1 cellular context compared by ENCODE assay signal in the genomic region with DNA sequence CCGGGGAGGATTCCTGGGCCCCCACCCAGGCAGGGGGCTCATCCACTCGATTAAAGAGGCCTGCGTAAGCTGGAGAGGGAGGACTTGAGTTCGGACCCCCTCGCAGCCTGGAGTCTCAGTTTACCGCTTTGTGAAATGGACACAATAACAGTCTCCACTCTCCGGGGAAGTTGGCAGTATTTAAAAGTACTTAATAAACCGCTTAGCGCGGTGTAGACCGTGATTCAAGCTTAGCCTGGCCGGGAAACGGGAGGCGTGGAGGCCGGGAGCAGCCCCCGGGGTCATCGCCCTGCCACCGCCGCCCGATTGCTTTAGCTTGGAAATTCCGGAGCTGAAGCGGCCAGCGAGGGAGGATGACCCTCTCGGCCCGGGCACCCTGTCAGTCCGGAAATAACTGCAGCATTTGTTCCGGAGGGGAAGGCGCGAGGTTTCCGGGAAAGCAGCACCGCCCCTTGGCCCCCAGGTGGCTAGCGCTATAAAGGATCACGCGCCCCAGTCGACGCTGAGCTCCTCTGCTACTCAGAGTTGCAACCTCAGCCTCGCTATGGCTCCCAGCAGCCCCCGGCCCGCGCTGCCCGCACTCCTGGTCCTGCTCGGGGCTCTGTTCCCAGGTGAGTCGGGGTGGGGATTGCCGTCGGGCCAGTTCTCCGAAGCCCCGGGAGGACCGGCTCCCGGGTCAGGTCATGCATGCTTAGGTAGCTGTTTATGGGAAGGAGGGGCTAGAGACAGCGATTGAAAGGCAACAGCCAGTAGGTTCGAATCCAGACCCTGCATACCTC.
A peak's percentile ranks its signal among the peaks of the same experiment; 100 is the strongest.
TF ChIP-seq lines count a peak whose summit lies in the region.

A gene with protein sequence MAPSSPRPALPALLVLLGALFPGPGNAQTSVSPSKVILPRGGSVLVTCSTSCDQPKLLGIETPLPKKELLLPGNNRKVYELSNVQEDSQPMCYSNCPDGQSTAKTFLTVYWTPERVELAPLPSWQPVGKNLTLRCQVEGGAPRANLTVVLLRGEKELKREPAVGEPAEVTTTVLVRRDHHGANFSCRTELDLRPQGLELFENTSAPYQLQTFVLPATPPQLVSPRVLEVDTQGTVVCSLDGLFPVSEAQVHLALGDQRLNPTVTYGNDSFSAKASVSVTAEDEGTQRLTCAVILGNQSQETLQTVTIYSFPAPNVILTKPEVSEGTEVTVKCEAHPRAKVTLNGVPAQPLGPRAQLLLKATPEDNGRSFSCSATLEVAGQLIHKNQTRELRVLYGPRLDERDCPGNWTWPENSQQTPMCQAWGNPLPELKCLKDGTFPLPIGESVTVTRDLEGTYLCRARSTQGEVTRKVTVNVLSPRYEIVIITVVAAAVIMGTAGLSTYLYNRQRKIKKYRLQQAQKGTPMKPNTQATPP (plus strand): TSS at position 505 of the 779 bp plus-strand sequence. CDS start 40 bp downstream, at position 545.

TF ChIP-seq in GM12878, 131 proteins besides CTCF, POLR2A, EP300 and RAD21 (continued from another document and continues in another):
- TF ChIP-seq, protein P1, sequence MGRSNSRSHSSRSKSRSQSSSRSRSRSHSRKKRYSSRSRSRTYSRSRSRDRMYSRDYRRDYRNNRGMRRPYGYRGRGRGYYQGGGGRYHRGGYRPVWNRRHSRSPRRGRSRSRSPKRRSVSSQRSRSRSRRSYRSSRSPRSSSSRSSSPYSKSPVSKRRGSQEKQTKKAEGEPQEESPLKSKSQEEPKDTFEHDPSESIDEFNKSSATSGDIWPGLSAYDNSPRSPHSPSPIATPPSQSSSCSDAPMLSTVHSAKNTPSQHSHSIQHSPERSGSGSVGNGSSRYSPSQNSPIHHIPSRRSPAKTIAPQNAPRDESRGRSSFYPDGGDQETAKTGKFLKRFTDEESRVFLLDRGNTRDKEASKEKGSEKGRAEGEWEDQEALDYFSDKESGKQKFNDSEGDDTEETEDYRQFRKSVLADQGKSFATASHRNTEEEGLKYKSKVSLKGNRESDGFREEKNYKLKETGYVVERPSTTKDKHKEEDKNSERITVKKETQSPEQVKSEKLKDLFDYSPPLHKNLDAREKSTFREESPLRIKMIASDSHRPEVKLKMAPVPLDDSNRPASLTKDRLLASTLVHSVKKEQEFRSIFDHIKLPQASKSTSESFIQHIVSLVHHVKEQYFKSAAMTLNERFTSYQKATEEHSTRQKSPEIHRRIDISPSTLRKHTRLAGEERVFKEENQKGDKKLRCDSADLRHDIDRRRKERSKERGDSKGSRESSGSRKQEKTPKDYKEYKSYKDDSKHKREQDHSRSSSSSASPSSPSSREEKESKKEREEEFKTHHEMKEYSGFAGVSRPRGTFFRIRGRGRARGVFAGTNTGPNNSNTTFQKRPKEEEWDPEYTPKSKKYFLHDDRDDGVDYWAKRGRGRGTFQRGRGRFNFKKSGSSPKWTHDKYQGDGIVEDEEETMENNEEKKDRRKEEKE (IDR thresholded peaks at IDR 0.05) = no peak
- TF ChIP-seq STAT1 (conservative IDR thresholded peaks at IDR 0.05) = no peak
- peak; percentile 37 for TF ChIP-seq CREM (IDR thresholded peaks at IDR 0.05; ENCODE audit: low read depth)
- TF ChIP-seq RBBP5 (conservative IDR thresholded peaks at IDR 0.05) = no peak
- TF ChIP-seq EED (IDR thresholded peaks at IDR 0.05; ENCODE audit: low read depth) = no peak; the same call in 1 of the 2 replicates
- no peak for TF ChIP-seq BRCA1 (IDR thresholded peaks at IDR 0.05; ENCODE audit: low read depth, low read length)
- TF ChIP-seq NFYA (IDR thresholded peaks at IDR 0.05; ENCODE audit: borderline replicate concordance, low read depth, low read length) = no peak
- 0 out of 2 replicates have a peak, but pooled peaks have one; percentile 23 for TF ChIP-seq GATAD2B (conservative IDR thresholded peaks at IDR 0.05; ENCODE audit: low read depth)
- no peak; the same call in 1 of the 2 replicates for TF ChIP-seq FOXM1 (IDR thresholded peaks at IDR 0.05; ENCODE audit: low read depth, low read length)
- no peak for TF ChIP-seq RFX5 (IDR thresholded peaks at IDR 0.05; ENCODE audit: low read depth, low read length)
- TF ChIP-seq IKZF1 (conservative IDR thresholded peaks at IDR 0.05) = no peak
- TF ChIP-seq, protein P2, sequence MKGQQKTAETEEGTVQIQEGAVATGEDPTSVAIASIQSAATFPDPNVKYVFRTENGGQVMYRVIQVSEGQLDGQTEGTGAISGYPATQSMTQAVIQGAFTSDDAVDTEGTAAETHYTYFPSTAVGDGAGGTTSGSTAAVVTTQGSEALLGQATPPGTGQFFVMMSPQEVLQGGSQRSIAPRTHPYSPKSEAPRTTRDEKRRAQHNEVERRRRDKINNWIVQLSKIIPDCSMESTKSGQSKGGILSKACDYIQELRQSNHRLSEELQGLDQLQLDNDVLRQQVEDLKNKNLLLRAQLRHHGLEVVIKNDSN (IDR thresholded peaks at IDR 0.05; ENCODE audit: borderline replicate concordance, extremely low read length, insufficient read depth, low read depth, low read length) = peak; percentile 55
- TF ChIP-seq, protein P3, sequence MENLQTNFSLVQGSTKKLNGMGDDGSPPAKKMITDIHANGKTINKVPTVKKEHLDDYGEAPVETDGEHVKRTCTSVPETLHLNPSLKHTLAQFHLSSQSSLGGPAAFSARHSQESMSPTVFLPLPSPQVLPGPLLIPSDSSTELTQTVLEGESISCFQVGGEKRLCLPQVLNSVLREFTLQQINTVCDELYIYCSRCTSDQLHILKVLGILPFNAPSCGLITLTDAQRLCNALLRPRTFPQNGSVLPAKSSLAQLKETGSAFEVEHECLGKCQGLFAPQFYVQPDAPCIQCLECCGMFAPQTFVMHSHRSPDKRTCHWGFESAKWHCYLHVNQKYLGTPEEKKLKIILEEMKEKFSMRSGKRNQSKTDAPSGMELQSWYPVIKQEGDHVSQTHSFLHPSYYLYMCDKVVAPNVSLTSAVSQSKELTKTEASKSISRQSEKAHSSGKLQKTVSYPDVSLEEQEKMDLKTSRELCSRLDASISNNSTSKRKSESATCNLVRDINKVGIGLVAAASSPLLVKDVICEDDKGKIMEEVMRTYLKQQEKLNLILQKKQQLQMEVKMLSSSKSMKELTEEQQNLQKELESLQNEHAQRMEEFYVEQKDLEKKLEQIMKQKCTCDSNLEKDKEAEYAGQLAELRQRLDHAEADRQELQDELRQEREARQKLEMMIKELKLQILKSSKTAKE (IDR thresholded peaks at IDR 0.05; ENCODE audit: low read depth, poor library complexity, severe bottlenecking) = no peak
- TF ChIP-seq SPI1 (IDR thresholded peaks at IDR 0.05; ENCODE audit: borderline replicate concordance, insufficient read depth, low read depth, low read length) = no peak
- peak; percentile 85 for TF ChIP-seq CBFB (IDR thresholded peaks at IDR 0.05; ENCODE audit: low read depth)
- TF ChIP-seq FOXK2 (IDR thresholded peaks at IDR 0.05) = no peak
- 0 out of 2 replicates have a peak, but pooled peaks have one; percentile 74 for TF ChIP-seq TARDBP (IDR thresholded peaks at IDR 0.05; ENCODE audit: borderline replicate concordance)
- no peak for TF ChIP-seq MYB (IDR thresholded peaks at IDR 0.05; ENCODE audit: borderline replicate concordance, low read depth, low read length)
- TF ChIP-seq SP1 (IDR thresholded peaks at IDR 0.05; ENCODE audit: low read depth, low read length) = peak; percentile 47
- TF ChIP-seq BACH1 (IDR thresholded peaks at IDR 0.05; ENCODE audit: borderline replicate concordance) = peak; percentile 51; the same call in 1 of the 2 replicates
- TF ChIP-seq, protein P4, sequence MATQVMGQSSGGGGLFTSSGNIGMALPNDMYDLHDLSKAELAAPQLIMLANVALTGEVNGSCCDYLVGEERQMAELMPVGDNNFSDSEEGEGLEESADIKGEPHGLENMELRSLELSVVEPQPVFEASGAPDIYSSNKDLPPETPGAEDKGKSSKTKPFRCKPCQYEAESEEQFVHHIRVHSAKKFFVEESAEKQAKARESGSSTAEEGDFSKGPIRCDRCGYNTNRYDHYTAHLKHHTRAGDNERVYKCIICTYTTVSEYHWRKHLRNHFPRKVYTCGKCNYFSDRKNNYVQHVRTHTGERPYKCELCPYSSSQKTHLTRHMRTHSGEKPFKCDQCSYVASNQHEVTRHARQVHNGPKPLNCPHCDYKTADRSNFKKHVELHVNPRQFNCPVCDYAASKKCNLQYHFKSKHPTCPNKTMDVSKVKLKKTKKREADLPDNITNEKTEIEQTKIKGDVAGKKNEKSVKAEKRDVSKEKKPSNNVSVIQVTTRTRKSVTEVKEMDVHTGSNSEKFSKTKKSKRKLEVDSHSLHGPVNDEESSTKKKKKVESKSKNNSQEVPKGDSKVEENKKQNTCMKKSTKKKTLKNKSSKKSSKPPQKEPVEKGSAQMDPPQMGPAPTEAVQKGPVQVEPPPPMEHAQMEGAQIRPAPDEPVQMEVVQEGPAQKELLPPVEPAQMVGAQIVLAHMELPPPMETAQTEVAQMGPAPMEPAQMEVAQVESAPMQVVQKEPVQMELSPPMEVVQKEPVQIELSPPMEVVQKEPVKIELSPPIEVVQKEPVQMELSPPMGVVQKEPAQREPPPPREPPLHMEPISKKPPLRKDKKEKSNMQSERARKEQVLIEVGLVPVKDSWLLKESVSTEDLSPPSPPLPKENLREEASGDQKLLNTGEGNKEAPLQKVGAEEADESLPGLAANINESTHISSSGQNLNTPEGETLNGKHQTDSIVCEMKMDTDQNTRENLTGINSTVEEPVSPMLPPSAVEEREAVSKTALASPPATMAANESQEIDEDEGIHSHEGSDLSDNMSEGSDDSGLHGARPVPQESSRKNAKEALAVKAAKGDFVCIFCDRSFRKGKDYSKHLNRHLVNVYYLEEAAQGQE (IDR thresholded peaks at IDR 0.05; ENCODE audit: low read depth, low read length) = no peak
- TF ChIP-seq SMAD1 (IDR thresholded peaks at IDR 0.05; ENCODE audit: low read depth, partially characterized antibody) = peak; percentile 42
- peak; percentile 80 for TF ChIP-seq TCF12 (IDR thresholded peaks at IDR 0.05; ENCODE audit: low read depth, low read length)
- peak; percentile 90 for TF ChIP-seq ZNF24 (IDR thresholded peaks at IDR 0.05)
- TF ChIP-seq ESRRA (IDR thresholded peaks at IDR 0.05; ENCODE audit: low read length) = no peak
- no peak for TF ChIP-seq SIX5 (IDR thresholded peaks at IDR 0.05; ENCODE audit: low read depth, low read length, severe bottlenecking)
- TF ChIP-seq NBN (IDR thresholded peaks at IDR 0.05) = 0 out of 2 replicates have a peak, but pooled peaks have one; percentile 32
- TF ChIP-seq, protein P5, sequence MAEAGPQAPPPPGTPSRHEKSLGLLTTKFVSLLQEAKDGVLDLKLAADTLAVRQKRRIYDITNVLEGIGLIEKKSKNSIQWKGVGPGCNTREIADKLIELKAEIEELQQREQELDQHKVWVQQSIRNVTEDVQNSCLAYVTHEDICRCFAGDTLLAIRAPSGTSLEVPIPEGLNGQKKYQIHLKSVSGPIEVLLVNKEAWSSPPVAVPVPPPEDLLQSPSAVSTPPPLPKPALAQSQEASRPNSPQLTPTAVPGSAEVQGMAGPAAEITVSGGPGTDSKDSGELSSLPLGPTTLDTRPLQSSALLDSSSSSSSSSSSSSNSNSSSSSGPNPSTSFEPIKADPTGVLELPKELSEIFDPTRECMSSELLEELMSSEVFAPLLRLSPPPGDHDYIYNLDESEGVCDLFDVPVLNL (IDR thresholded peaks at IDR 0.05; ENCODE audit: low read depth, low read length) = no peak
- no peak for TF ChIP-seq CBX5 (IDR thresholded peaks at IDR 0.05; ENCODE audit: low read depth)
- TF ChIP-seq DPF2 (IDR thresholded peaks at IDR 0.05) = no peak; the same call in 1 of the 2 replicates
- TF ChIP-seq, protein P6, sequence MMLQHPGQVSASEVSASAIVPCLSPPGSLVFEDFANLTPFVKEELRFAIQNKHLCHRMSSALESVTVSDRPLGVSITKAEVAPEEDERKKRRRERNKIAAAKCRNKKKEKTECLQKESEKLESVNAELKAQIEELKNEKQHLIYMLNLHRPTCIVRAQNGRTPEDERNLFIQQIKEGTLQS (IDR thresholded peaks at IDR 0.05; ENCODE audit: borderline replicate concordance, extremely low read depth, low read depth, low read length) = no peak
- no peak for TF ChIP-seq KDM1A (IDR thresholded peaks at IDR 0.05; ENCODE audit: borderline replicate concordance)
- peak; percentile 87 for TF ChIP-seq TAF1 (IDR thresholded peaks at IDR 0.05; ENCODE audit: borderline replicate concordance, low read depth, low read length)
- peak; percentile 98 for TF ChIP-seq POLR2AphosphoS5 (IDR thresholded peaks at IDR 0.05; ENCODE audit: low read length)
- TF ChIP-seq, protein P7, sequence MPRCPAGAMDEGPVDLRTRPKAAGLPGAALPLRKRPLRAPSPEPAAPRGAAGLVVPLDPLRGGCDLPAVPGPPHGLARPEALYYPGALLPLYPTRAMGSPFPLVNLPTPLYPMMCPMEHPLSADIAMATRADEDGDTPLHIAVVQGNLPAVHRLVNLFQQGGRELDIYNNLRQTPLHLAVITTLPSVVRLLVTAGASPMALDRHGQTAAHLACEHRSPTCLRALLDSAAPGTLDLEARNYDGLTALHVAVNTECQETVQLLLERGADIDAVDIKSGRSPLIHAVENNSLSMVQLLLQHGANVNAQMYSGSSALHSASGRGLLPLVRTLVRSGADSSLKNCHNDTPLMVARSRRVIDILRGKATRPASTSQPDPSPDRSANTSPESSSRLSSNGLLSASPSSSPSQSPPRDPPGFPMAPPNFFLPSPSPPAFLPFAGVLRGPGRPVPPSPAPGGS (IDR thresholded peaks at IDR 0.05; ENCODE audit: borderline replicate concordance, insufficient read depth, low read depth, low read length, poor library complexity, severe bottlenecking) = no peak
- 0 out of 3 replicates have a peak, but pooled peaks of 1 of the 2 experiments have one; percentile 38 for TF ChIP-seq EGR1 (IDR thresholded peaks at IDR 0.05; ENCODE audit: borderline replicate concordance in 1 of 2, low read depth in 2 of 2, low read length in 2 of 2)
- TF ChIP-seq NR2F1 (conservative IDR thresholded peaks at IDR 0.05) = peak; percentile 64
- TF ChIP-seq IRF4 (IDR thresholded peaks at IDR 0.05; ENCODE audit: low read depth, low read length) = no peak
- peak; percentile 49; the same call in 1 of the 2 replicates for TF ChIP-seq NR2C1 (IDR thresholded peaks at IDR 0.05)
- no peak for TF ChIP-seq SREBF2 (IDR thresholded peaks at IDR 0.05; ENCODE audit: low read length)
- TF ChIP-seq SMC3 (IDR thresholded peaks at IDR 0.05; ENCODE audit: borderline replicate concordance, low read length) = no peak
- TF ChIP-seq TCF3 (IDR thresholded peaks at IDR 0.05; ENCODE audit: borderline replicate concordance, insufficient read depth, low read depth, low read length) = peak; percentile 96
- TF ChIP-seq RB1 (IDR thresholded peaks at IDR 0.05; ENCODE audit: borderline replicate concordance) = peak; percentile 18; the same call in 1 of the 2 replicates
